Comparison of ENCODE assay signal across 8 cellular contexts in genomic region chr13:48155850-48156249, GRCh38.
DNase-seq lines count a peak whose midpoint lies in the region; ATAC-seq and TF ChIP-seq lines count a peak whose summit lies in the region.

No MANE protein-coding gene starts in this region.

- peak; percentile 84 to 90 for ATAC-seq in activated CD4-positive, CD25-positive, alpha-beta regulatory T cell treated with anti-CD3 and anti-CD28 coated beads, Interleukin-2, amount 50 U/mL, for 24 hours
- peak; percentile 88 to 94 (median 93) for ATAC-seq in natural killer cell

- no peaks in the 10 kb centered on the region for H3K36me3 ChIP-seq in sigmoid colon

- H3K27ac ChIP-seq in sigmoid colon = peak overlapping the region in 2 of 4 donors; percentile 23 to 38

- 21% methylated on average over 2 of the region's 2 CpGs for WGBS in sigmoid colon, 2 donors

- TF ChIP-seq POLR2A in sigmoid colon (IDR thresholded peaks at IDR 0.05) = no peak

- H3K4me1 ChIP-seq in sigmoid colon = peaks cover 0 to 3% (median 0%) of the 10 kb centered on the region in 4 donors

- H3K27me3 Mint-ChIP-seq in natural killer cell (ENCODE audit: low read depth in 2 of 2) (no peaks in the 10 kb centered on the region), endothelial cell (ENCODE audit: unreplicated experiment) (no peaks in the 10 kb centered on the region)

- H3K27me3 ChIP-seq in sigmoid colon = no peaks in the 10 kb centered on the region

- H3K4me3 Mint-ChIP-seq in natural killer cell = peak overlapping the region; percentile 86
- H3K4me3 Mint-ChIP-seq in endothelial cell (ENCODE audit: unreplicated experiment) = no peak overlapping the region

- intact Hi-C loops in natural killer cell (cut with micrococcal nuclease) = loop anchor here (2.0 to 10.0 kb wide), 3 partner anchors 79 to 246 kb away; partner anchors contain the start of gene RB1
- intact Hi-C loops in sigmoid colon (cut with DNase I) = no loop called here

- TF ChIP-seq CTCF in astrocyte of the cerebellum (IDR thresholded peaks at IDR 0.05; ENCODE audit: low read depth, low read length, missing control alignments) (no peak), natural killer cell (IDR thresholded peaks at IDR 0.05) (no peak), sigmoid colon (IDR thresholded peaks at IDR 0.05) (no peak), endothelial cell (IDR thresholded peaks at IDR 0.05; ENCODE audit: unreplicated experiment) (no peak)

- peaks cover 55 to 62% of the 10 kb centered on the region in 2 donors for H3K4me1 Mint-ChIP-seq in natural killer cell
- no peaks in the 10 kb centered on the region for H3K4me1 Mint-ChIP-seq in endothelial cell (ENCODE audit: unreplicated experiment)

- H3K36me3 Mint-ChIP-seq in natural killer cell = no peaks in the 10 kb centered on the region
- no peaks in the 10 kb centered on the region for H3K36me3 Mint-ChIP-seq in endothelial cell (ENCODE audit: low read depth, unreplicated experiment)

- in situ Hi-C loops in astrocyte of the cerebellum (cut with HindIII; ENCODE audit: low sequenced_read_pairs) = no loop called here

- no peak for TF ChIP-seq EP300 in sigmoid colon (IDR thresholded peaks at IDR 0.05)

- H3K27ac Mint-ChIP-seq in natural killer cell (peak overlapping the region; percentile 95 to 97), endothelial cell (ENCODE audit: unreplicated experiment) (no peak overlapping the region)

- DNase-seq in activated CD4-positive, CD25-positive, alpha-beta regulatory T cell (lab: John Stamatoyannopoulos, UW) = no peak
- DNase-seq in M059J (ENCODE audit: low read depth) (peak; percentile 81), astrocyte of the cerebellum (ENCODE audit: low read depth) (peak; percentile 23), natural killer cell (no peak), GOT3 (lab: John Stamatoyannopoulos, UW) (no peak), sigmoid colon (no peak), endothelial cell (ENCODE audit: low spot score) (no peak)

- no peaks in the 10 kb centered on the region for H3K9me3 ChIP-seq in sigmoid colon

- H3K4me3 ChIP-seq in astrocyte of the cerebellum (ENCODE audit: low read depth, low read length) (no peak overlapping the region), sigmoid colon (no peak overlapping the region)

- peaks cover 0 to 3% of the 10 kb centered on the region in 2 donors for H3K9me3 Mint-ChIP-seq in natural killer cell
- H3K9me3 Mint-ChIP-seq in endothelial cell (ENCODE audit: unreplicated experiment) = no peaks in the 10 kb centered on the region

Comparison
In these comparisons a context has a peak if more than half of its experiments do, and no peak if none do; other contexts are left out.
1. DNase-seq: peak in M059J (single experiment) and astrocyte of the cerebellum (single experiment); none in activated CD4-positive, CD25-positive, alpha-beta regulatory T cell (0 of 4), natural killer cell (single experiment), GOT3 (single experiment), sigmoid colon (single experiment) and endothelial cell (single experiment).